Comparison of ENCODE assay signal across 23 cellular contexts in the genomic region with DNA sequence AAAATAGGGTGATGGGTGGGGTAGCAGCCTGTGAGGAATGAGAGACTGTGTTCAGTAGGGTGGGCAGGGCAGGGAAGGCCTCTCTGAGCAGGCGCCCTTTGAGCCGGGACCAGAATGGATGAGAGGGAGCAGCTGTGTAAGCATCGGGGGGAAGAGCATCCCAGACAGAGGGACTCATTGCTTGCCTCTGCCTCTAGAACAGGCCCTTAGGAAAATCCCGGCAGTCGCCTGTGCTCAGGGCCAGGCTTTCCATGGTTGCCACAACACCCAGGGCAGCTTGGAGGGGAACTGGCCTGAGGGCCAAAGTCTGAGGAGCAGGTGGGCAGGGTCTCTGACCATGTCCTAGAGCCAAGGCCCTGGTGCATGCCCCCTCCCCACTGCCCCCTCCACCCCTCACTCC. TPM values are rescaled to one million over a fixed set of nuclear protein-coding genes. Genes with fewer than 3 reads are reported as not detected.
DNase-seq lines count a peak whose midpoint lies in the region; FAIRE-seq and TF ChIP-seq lines count a peak whose summit lies in the region.
"Had no signal": no experiment of that assay in that cellular context is flagged by ENCODE, and none has a peak within 500 bp of the region (broad histone marks: within the 10 kb centered on the region; RNA-seq: fewer than 3 reads in every experiment).

No MANE protein-coding gene starts in this region.

- H3K36me3 ChIP-seq in small intestine (ENCODE audit: control insufficient read depth in 2 of 2, insufficient read depth in 2 of 2, low read length in 2 of 2), result no peaks in the 10 kb centered on the region
- H3K36me3 ChIP-seq: BLaER1 treated with 17β-estradiol and CSF1 and Interleukin-3, amounts not matched to agents 10 nM and 100 nM had no signal

- intact Hi-C loops in Calu3 (cut with micrococcal nuclease; ENCODE audit: unreplicated experiment), result no loop called here

- TF ChIP-seq CTCF in VCaP (conservative IDR thresholded peaks at IDR 0.05) (no peak), Calu3 (IDR thresholded peaks at IDR 0.05; ENCODE audit: unreplicated experiment) (no peak)

- no peaks in the 10 kb centered on the region for H3K4me1 Mint-ChIP-seq in Calu3 (ENCODE audit: low read depth, unreplicated experiment)
- H3K4me1 Mint-ChIP-seq: CD4-positive, alpha-beta memory T cell; T-helper 17 cell had no signal

- H3K27me3 ChIP-seq in small intestine (ENCODE audit: control insufficient read depth in 2 of 2, insufficient read depth in 2 of 2, low read length in 2 of 2), result no peaks in the 10 kb centered on the region
- H3K27me3 ChIP-seq: BLaER1 treated with 17β-estradiol and CSF1 and Interleukin-3, amounts not matched to agents 10 nM and 100 nM had no signal

- H3K4me1 ChIP-seq in small intestine (ENCODE audit: control insufficient read depth in 2 of 2, insufficient read depth in 1 of 2, low read depth in 1 of 2, low read length in 1 of 2), result peaks cover 0 to 10% of the 10 kb centered on the region in 2 donors

- H3K36me3 Mint-ChIP-seq in Calu3 (ENCODE audit: insufficient read depth, unreplicated experiment), result no peaks in the 10 kb centered on the region
- H3K36me3 Mint-ChIP-seq: CD4-positive, alpha-beta memory T cell had no signal

- no peak overlapping the region for H3K4me3 ChIP-seq in small intestine (ENCODE audit: low read depth in 1 of 2, low read length in 2 of 2)
- H3K4me3 ChIP-seq: BLaER1 treated with 17β-estradiol and CSF1 and Interleukin-3, amounts not matched to agents 10 nM and 100 nM; K562 had no signal

- FAIRE-seq in small intestine (lab: Jason Lieb, UNC), result no peak
- FAIRE-seq: H54, K562, RCC 7860 had no signal

- 32 to 63% (median 34%) methylated on average over 5 of the region's 5 CpGs for WGBS in small intestine, 3 donors

- no peak overlapping the region for H3K27ac Mint-ChIP-seq in Calu3 (ENCODE audit: unreplicated experiment)
- H3K27ac Mint-ChIP-seq: CD4-positive, alpha-beta memory T cell; T-helper 17 cell had no signal

- H3K9me3 ChIP-seq in small intestine (ENCODE audit: control insufficient read depth, low read depth), result no peaks in the 10 kb centered on the region

- H3K9me3 Mint-ChIP-seq in Calu3 (ENCODE audit: low read depth, unreplicated experiment), result no peaks in the 10 kb centered on the region

- H3K4me3 Mint-ChIP-seq in Calu3 (ENCODE audit: low read depth, unreplicated experiment), result no peak overlapping the region
- H3K4me3 Mint-ChIP-seq: CD4-positive, alpha-beta memory T cell; T-helper 17 cell had no signal

- H3K27ac ChIP-seq in VCaP (peak overlapping the region; percentile 69; the same call in 1 of the 2 replicates), small intestine (ENCODE audit: low read depth in 1 of 2, low read length in 1 of 2) (peak overlapping the region in 1 of 2 donors; percentile 64)
- H3K27ac ChIP-seq: 22Rv1; BLaER1 treated with 17β-estradiol and CSF1 and Interleukin-3, amounts not matched to agents 10 nM and 100 nM had no signal

- no TSS peak for BruUV-seq in Calu3 (replicated peaks; lab: Mats Ljungman, UMichigan)

- DNase-seq in NCI-H2029 (lab: John Stamatoyannopoulos, UW), result peak; percentile 13
- no peak for DNase-seq in NCI-H2029 treated with DMSO at 0.1 percent for 48 hours (lab: John Stamatoyannopoulos, UW)
- peak; percentile 90 for DNase-seq in NCI-H510A (lab: John Stamatoyannopoulos, UW)
- peak; percentile 41 for DNase-seq in small intestine
- no peak for DNase-seq in Calu3
- no peak for DNase-seq in DMS79 treated with DMSO at 0.1 percent for 48 hours (lab: John Stamatoyannopoulos, UW)
- no peak for DNase-seq in NCI-H2171 treated with DMSO at 0.1 percent for 48 hours (lab: John Stamatoyannopoulos, UW)
- DNase-seq: CD4-positive, alpha-beta memory T cell; MM.1S; NCI-H1105; NCI-H146; NCI-H2081; NCI-H2171; NCI-H446 treated with DMSO at 0.1 percent for 48 hours; SW 1271; T-helper 17 cell had no signal

- peaks cover 12% of the 10 kb centered on the region for H3K27me3 Mint-ChIP-seq in Calu3 (ENCODE audit: unreplicated experiment)

- CTCF ChIA-PET in Calu3 (lab: Charles Lee), result interaction anchor here (0.7 kb wide), 1 partner anchor 601 kb away, joined by 3 read pairs; no protein-coding TSS in a partner anchor

RNA-seq across cellular contexts. Expression of gene SLC2A7, which starts 0.7 kb away (rescaled TPM):
- under 1 TPM in 1 of 3 donors, not detected in 2; 0.55 TPM for polyA plus RNA-seq in small intestine
- not detected in 2 replicates for total RNA-seq in Calu3 (2022)
- total RNA-seq: CD4-positive, alpha-beta memory T cell; K562; OCI-LY7; T-helper 17 cell had no signal
- polyA plus RNA-seq: CD4-positive, alpha-beta memory T cell; K562 had no signal

RNA-seq across cellular contexts. Expression of gene SLC2A5, which starts 44.0 kb away (rescaled TPM):
- polyA plus RNA-seq in small intestine, result 100 to 1,000 TPM in 2 of 3 donors, 10 to 100 TPM in 1; 42.5 to 234 (median 175) TPM
- total RNA-seq in Calu3 (2022), result 0.33 TPM in 1 of 2 replicates, not detected in the other
- total RNA-seq: K562 had no signal
- polyA plus RNA-seq: CD4-positive, alpha-beta memory T cell had no signal

Comparison
In these comparisons a context has a peak if more than half of its experiments do, and no peak if none do; other contexts are left out.
1. DNase-seq: peak in NCI-H2029 (single experiment), NCI-H510A (single experiment) and small intestine (single experiment); none in NCI-H2029 treated with DMSO at 0.1 percent for 48 hours (single experiment), Calu3 (single experiment), DMS79 treated with DMSO at 0.1 percent for 48 hours (single experiment) and NCI-H2171 treated with DMSO at 0.1 percent for 48 hours (single experiment).